17 cellular contexts compared by ENCODE assay signal in genomic region chr10:11714750-11715365, GRCh38. TPM values are rescaled to one million over a fixed set of nuclear protein-coding genes. Genes with fewer than 3 reads are reported as not detected.
A peak's percentile ranks its signal among the peaks of the same experiment; 100 is the strongest.
DNase-seq lines count a peak whose midpoint lies in the region; ATAC-seq, FAIRE-seq and TF ChIP-seq lines count a peak whose summit lies in the region.
"Had no signal": no experiment of that assay in that cellular context is flagged by ENCODE, and none has a peak within 500 bp of the region (broad histone marks: within the 10 kb centered on the region; RNA-seq: fewer than 3 reads in every experiment).

No MANE protein-coding gene starts in this region.

- no peak for TF ChIP-seq EP300 in K562 (IDR thresholded peaks at IDR 0.05; ENCODE audit: low read length)
- TF ChIP-seq EP300 in HepG2 (IDR thresholded peaks at IDR 0.05; ENCODE audit: low read depth in 2 of 2, low read length in 2 of 2), result peak in 1 of 2 experiments; percentile 76; a peak in 2 of 4 replicates
- no peak for TF ChIP-seq EP300 in HepG2 (CRISPR knock-in tag; IDR thresholded peaks at IDR 0.05; ENCODE audit: borderline replicate concordance)

- peaks cover 34 to 41% of the 10 kb centered on the region in 2 experiments for H3K4me1 ChIP-seq in K562 (replicated peaks in 1 of 2; ENCODE audit: control insufficient read depth in 2 of 2, insufficient read depth in 2 of 2, low read length in 2 of 2)
- peaks cover 80% of the 10 kb centered on the region for H3K4me1 ChIP-seq in HepG2 (ENCODE audit: insufficient read depth, low read length)
- peaks cover 8% of the 10 kb centered on the region for H3K4me1 ChIP-seq in osteoblast (ENCODE audit: insufficient read depth, low read length)
- H3K4me1 ChIP-seq: BE2C had no signal

- peaks cover 3% of the 10 kb centered on the region; the same call in 1 of the 2 replicates for H3K9me3 ChIP-seq in K562 (replicated peaks; ENCODE audit: control insufficient read depth, insufficient read depth, low read depth, low read length)
- H3K9me3 ChIP-seq in HepG2 (ENCODE audit: low read length), result no peaks in the 10 kb centered on the region
- no peaks in the 10 kb centered on the region for H3K9me3 ChIP-seq in osteoblast (ENCODE audit: low read depth, low read length)
- H3K9me3 ChIP-seq: BE2C had no signal

- H3K79me2 ChIP-seq in K562 (ENCODE audit: control insufficient read depth, insufficient read depth, low read length) (no peaks in the 10 kb centered on the region), HepG2 (ENCODE audit: insufficient read depth, low read length) (no peaks in the 10 kb centered on the region), osteoblast (ENCODE audit: insufficient read depth, low read length) (no peaks in the 10 kb centered on the region)

- POLR2A ChIA-PET in K562 (lab: Yijun Ruan, JAX), result no interaction called here
- POLR2A ChIA-PET in HepG2 (lab: Yijun Ruan, JAX), result interaction anchor here (0.8 to 3.2 kb wide), 18 partner anchors 10 to 328 kb away, joined by 3 to 113 read pairs (median 6); partner anchors contain the start of gene UPF2

- TF ChIP-seq POLR2A in K562 (conservative IDR thresholded peaks at IDR 0.05) (no peak), HepG2 (IDR thresholded peaks at IDR 0.05; ENCODE audit: insufficient read depth in 1 of 2, low read depth in 2 of 2, low read length in 2 of 2) (peak; percentile 46 to 49; a peak in 2 of 4 replicates)

- no peak overlapping the region for H3K9ac ChIP-seq in K562 (ENCODE audit: insufficient read depth in 1 of 2, low read depth in 2 of 2, low read length in 2 of 2)
- H3K9ac ChIP-seq in HepG2 (ENCODE audit: insufficient read depth, low read depth, low read length), result peak overlapping the region; percentile 33; the same call in 1 of the 2 replicates

- H4K20me1 ChIP-seq in K562 (replicated peaks; ENCODE audit: control insufficient read depth, insufficient read depth, low read length), result no peaks in the 10 kb centered on the region
- H4K20me1 ChIP-seq in HepG2 (ENCODE audit: insufficient read depth, low read length), result no peaks in the 10 kb centered on the region
- H4K20me1 ChIP-seq in osteoblast (ENCODE audit: insufficient read depth, low read length), result no peaks in the 10 kb centered on the region

- H3K27ac ChIP-seq in K562 (ENCODE audit: extremely low read depth, low read depth, low read length) (no peak overlapping the region), HepG2 (ENCODE audit: extremely low read length, insufficient read depth, low read length) (peak overlapping the region; percentile 54), osteoblast (ENCODE audit: low read depth, low read length) (no peak overlapping the region)

- in situ Hi-C loops in K562 (cut with MboI) (no loop called here), HepG2 (cut with HindIII; ENCODE audit: extremely low pct_ligation_motif_present, low pct_unique_long_range_greater_than_20kb) (no loop called here)

- BruUV-seq in K562 (replicated peaks; lab: Mats Ljungman, UMichigan), result no TSS peak
- no TSS peak for BruUV-seq in HepG2 (replicated peaks; lab: Mats Ljungman, UMichigan)

- intact Hi-C loops in K562 (cut with micrococcal nuclease), result no loop called here
- intact Hi-C loops in HepG2 (cut with micrococcal nuclease; ENCODE audit: unreplicated experiment), result no loop called here

- H3K36me3 ChIP-seq in K562 (ENCODE audit: control insufficient read depth, insufficient read depth, low read length) (no peaks in the 10 kb centered on the region), HepG2 (replicated peaks in 1 of 2; ENCODE audit: control insufficient read depth in 1 of 2, insufficient read depth in 2 of 2, low read length in 2 of 2) (no peaks in the 10 kb centered on the region), osteoblast (ENCODE audit: insufficient read depth, low read length) (no peaks in the 10 kb centered on the region)
- H3K36me3 ChIP-seq: BE2C had no signal

- DNase-seq in K562 (ENCODE audit: extremely low read depth in 1 of 4, low spot score in 3 of 4), result no peak
- peak; percentile 71 for DNase-seq in HepG2 (ENCODE audit: low spot score)
- peak; percentile 68 for DNase-seq in osteoblast (ENCODE audit: insufficient read length, low spot score, missing footprints)
- DNase-seq in iPS-NIHi7 (ENCODE audit: extremely low spot score), result no peak
- DNase-seq in NCI-H446 treated with DMSO at 0.1 percent for 48 hours (lab: John Stamatoyannopoulos, UW), result no peak
- no peak for DNase-seq in SKM-1 treated with dmso at 0.1 percent for 144 hours (lab: John Stamatoyannopoulos, UW; ENCODE audit: unreplicated experiment)
- DNase-seq: ACHN; BE2C; CD4-positive, CD25-positive, alpha-beta regulatory T cell; CD8-positive, alpha-beta memory T cell; COR-L47; GOT3; H9 had no signal

- CTCF ChIA-PET in K562 (lab: Yijun Ruan, JAX; ENCODE audit: low intra/inter-chr PET ratio), result no interaction called here
- CTCF ChIA-PET in HepG2 (lab: Yijun Ruan, JAX; ENCODE audit: low intra/inter-chr PET ratio, low total read pairs), result no interaction called here

- H3K4me3 ChIP-seq in K562, result no peak overlapping the region
- H3K4me3 ChIP-seq in HepG2 (replicated peaks in 1 of 3; ENCODE audit: insufficient read depth in 1 of 3, low read depth in 2 of 3, low read length in 3 of 3), result peak overlapping the region in 1 of 3 experiments; percentile 40; a peak in 1 of 6 replicates
- H3K4me3 ChIP-seq in osteoblast (ENCODE audit: insufficient read depth, low read length), result no peak overlapping the region

- H3K9me1 ChIP-seq in K562 (ENCODE audit: control insufficient read depth, insufficient read depth, low read length), result no peaks in the 10 kb centered on the region

- no peak for FAIRE-seq in K562 (lab: Jason Lieb, UNC)
- peak; percentile 43 for FAIRE-seq in HepG2 (lab: Jason Lieb, UNC)
- FAIRE-seq: A204.1, G401.6, GM12891 had no signal

- H3K27me3 ChIP-seq in K562 (ENCODE audit: control insufficient read depth in 2 of 2, insufficient read depth in 2 of 2, low read length in 2 of 2), result no peaks in the 10 kb centered on the region
- no peaks in the 10 kb centered on the region for H3K27me3 ChIP-seq in HepG2 (ENCODE audit: control insufficient read depth in 1 of 2, insufficient read depth in 2 of 2, low read length in 2 of 2)
- peaks cover under 1% of the 10 kb centered on the region for H3K27me3 ChIP-seq in osteoblast (ENCODE audit: insufficient read depth, low read length)

- TF ChIP-seq RAD21 in K562 (CRISPR knock-in tag; conservative IDR thresholded peaks at IDR 0.05 in 1 of 2, IDR thresholded peaks at IDR 0.05 in 1 of 2), result no peak
- no peak for TF ChIP-seq RAD21 in HepG2 (CRISPR knock-in tag; IDR thresholded peaks at IDR 0.05)

- no peak for TF ChIP-seq CTCF in K562 (IDR thresholded peaks at IDR 0.05 in 2 of 3, conservative IDR thresholded peaks at IDR 0.05 in 1 of 3; ENCODE audit: insufficient read depth in 2 of 3, low read depth in 1 of 3, low read length in 3 of 3)
- TF ChIP-seq CTCF in HepG2 (CRISPR knock-in tag; IDR thresholded peaks at IDR 0.05), result no peak
- no peak for TF ChIP-seq CTCF in osteoblast (IDR thresholded peaks at IDR 0.05; ENCODE audit: extremely low read depth, low read depth, low read length)

- ATAC-seq in K562 (no peak), HepG2 (peak; percentile 75), GM21515 (IDR thresholded peaks at IDR 0.05; ENCODE audit: unreplicated experiment) (no peak)

- 55% methylated on average over 9 of the region's 9 CpGs for WGBS in K562 (ENCODE audit: insufficient coverage, low coverage, missing lambda C conversion rate)
- WGBS in HepG2 (ENCODE audit: low lambda C conversion rate), result 19% methylated on average over 9 of the region's 9 CpGs

- H3K4me2 ChIP-seq in K562 (ENCODE audit: insufficient read depth, low read length) (no peak overlapping the region), HepG2 (ENCODE audit: low read depth, low read length) (peak overlapping the region; percentile 95), osteoblast (ENCODE audit: insufficient read depth, low read length) (no peak overlapping the region)

- H2AFZ ChIP-seq in K562 (ENCODE audit: low read depth, low read length), result 0 out of 2 replicates have a peak overlapping the region, but pooled peaks have one; percentile 29
- no peak overlapping the region for H2AFZ ChIP-seq in HepG2 (ENCODE audit: low read length)
- no peak overlapping the region for H2AFZ ChIP-seq in osteoblast (ENCODE audit: low read length)

RNA-seq across cellular contexts. Expression of gene ECHDC3, which starts 27.3 kb away (rescaled TPM):
- 4.0 and 10.2 TPM in 2 replicates for total RNA-seq in K562 (2011; cell fraction: chromatin; rRNA removed; ENCODE audit: low replicate concordance)
- total RNA-seq in K562 (2011; cell fraction: nucleolus; rRNA removed), result 9.7 and 10.3 TPM in 2 replicates
- 5.5 and 5.7 TPM in 2 replicates for total RNA-seq in K562 (2011; cell fraction: nucleoplasm; rRNA removed)
- total RNA-seq in K562 (2014; rRNA removed) (19.4 and 25.7 TPM in 2 replicates), K562 (2014; rRNA removed; fragmentation: Illumina TruSeq; extraction: Trizol) (8.9 and 9.0 TPM in 2 replicates), K562 (2015; rRNA removed; fragmentation: Illumina TruSeq; extraction: Trizol) (12.6 and 14.0 TPM in 2 replicates), K562 (2021) (17.3 and 17.9 TPM in 2 replicates), HepG2 (2016; rRNA removed; fragmentation: Illumina TruSeq; extraction: Trizol) (not detected in 2 replicates), osteoblast (0.36 and 13.8 TPM in 2 replicates)
- polyA plus RNA-seq in K562 (2011; rRNA removed) (16.1 and 21.9 TPM in 2 replicates), K562 (2014; fragmentation: Illumina TruSeq; extraction: Trizol) (15.7 and 17.1 TPM in 2 replicates), K562 (2014; fragmentation: Nextera tagmentation; extraction: Ambion mirVana) (under 1 TPM; 0.53 to 0.67 TPM), K562 (2014; rRNA removed) (10.0 and 17.7 TPM in 2 replicates), HepG2 (2011; rRNA removed) (not detected in 2 replicates)
- 17.5 and 35.2 TPM in 2 replicates for polyA plus RNA-seq in K562 (2011; cell fraction: cytosol; rRNA removed)
- polyA plus RNA-seq in K562 (2011; cell fraction: nucleus; rRNA removed), result 14.3 and 27.7 TPM in 2 replicates
- 8.6 and 12.1 TPM in 2 replicates for polyA plus RNA-seq in K562 (2012)
- 8.7 and 16.4 TPM in 2 replicates for polyA minus RNA-seq in K562 (2011; rRNA and poly(A)+ RNA removed)
- polyA minus RNA-seq in K562 (2011; cell fraction: cytosol; rRNA and poly(A)+ RNA removed), result 7.0 and 9.4 TPM in 2 replicates
- polyA minus RNA-seq in K562 (2011; cell fraction: nucleus; rRNA and poly(A)+ RNA removed), result 7.4 and 10.4 TPM in 2 replicates
- total RNA-seq in HepG2 (2016; cell fraction: cytosol; rRNA removed; fragmentation: Illumina TruSeq; extraction: Trizol; ENCODE audit: low read depth), result not detected in 2 replicates
- 0.13 TPM in 1 of 2 replicates, not detected in the other for total RNA-seq in HepG2 (2016; cell fraction: insoluble cytoplasmic fraction; rRNA removed; fragmentation: Illumina TruSeq; extraction: Trizol)
- total RNA-seq in HepG2 (2016; cell fraction: membrane; rRNA removed; fragmentation: Illumina TruSeq; extraction: Trizol), result not detected in 2 replicates
- not detected in 2 replicates for total RNA-seq in HepG2 (2016; cell fraction: nucleus; rRNA removed; fragmentation: Illumina TruSeq; extraction: Trizol)
- polyA plus RNA-seq in HepG2 (2011; cell fraction: cytosol; rRNA removed), result not detected in 2 replicates
- polyA plus RNA-seq in HepG2 (2011; cell fraction: nucleus; rRNA removed), result not detected in 2 replicates
- not detected in 2 replicates for polyA plus RNA-seq in HepG2 (2012)
- polyA plus RNA-seq in HepG2 (2016; cell fraction: cytosol; fragmentation: Illumina TruSeq; extraction: Trizol; ENCODE audit: low read depth), result not detected in 2 replicates
- not detected in 2 replicates for polyA plus RNA-seq in HepG2 (2016; cell fraction: insoluble cytoplasmic fraction; fragmentation: Illumina TruSeq; extraction: Trizol; ENCODE audit: low read depth)
- polyA plus RNA-seq in HepG2 (2016; cell fraction: membrane; fragmentation: Illumina TruSeq; extraction: Trizol; ENCODE audit: low read depth), result not detected in 2 replicates
- polyA plus RNA-seq in HepG2 (2016; cell fraction: nucleus; fragmentation: Illumina TruSeq; extraction: Trizol; ENCODE audit: insufficient read depth, low read depth), result not detected in 2 replicates
- 2.3 TPM in 1 of 2 replicates, not detected in the other for polyA minus RNA-seq in HepG2 (2011; rRNA and poly(A)+ RNA removed; ENCODE audit: low replicate concordance)
- polyA minus RNA-seq in HepG2 (2011; cell fraction: cytosol; rRNA and poly(A)+ RNA removed), result not detected in 2 replicates
- polyA minus RNA-seq in HepG2 (2011; cell fraction: nucleus; rRNA and poly(A)+ RNA removed), result not detected in 2 replicates

Comparison
In these comparisons a context has a peak if more than half of its experiments do, and no peak if none do; other contexts are left out.
1. DNase-seq: peak in HepG2 (single experiment) and osteoblast (single experiment); none in K562 (0 of 4), iPS-NIHi7 (single experiment), NCI-H446 treated with DMSO at 0.1 percent for 48 hours (single experiment) and SKM-1 treated with dmso at 0.1 percent for 144 hours (single experiment).
2. Of the 241 proteins assayed by ChIP-seq in both HepG2 and K562: peak only in HepG2: BCL6, BHLHE40, BRD4, DPF2, ERF, ESRRA and 45 more; only in K562: none; in both: none; in neither: 185; mixed calls (peak in some experiments, not most) for 5.